In genomic region chr16:334861-335632, GRCh38 we compare ENCODE assay signal across 1 cellular context.
TF ChIP-seq lines count a peak whose summit lies in the region.

No MANE protein-coding gene starts in this region.

TF ChIP-seq in HepG2, 621 proteins besides CTCF, POLR2A, EP300 and RAD21:
- peak; percentile 97; the same call in 1 of the 2 replicates for TF ChIP-seq ZSCAN21 (CRISPR knock-in tag; IDR thresholded peaks at IDR 0.05; ENCODE audit: borderline replicate concordance)
